ENCODE assay signal across 9 cellular contexts in the genomic region with DNA sequence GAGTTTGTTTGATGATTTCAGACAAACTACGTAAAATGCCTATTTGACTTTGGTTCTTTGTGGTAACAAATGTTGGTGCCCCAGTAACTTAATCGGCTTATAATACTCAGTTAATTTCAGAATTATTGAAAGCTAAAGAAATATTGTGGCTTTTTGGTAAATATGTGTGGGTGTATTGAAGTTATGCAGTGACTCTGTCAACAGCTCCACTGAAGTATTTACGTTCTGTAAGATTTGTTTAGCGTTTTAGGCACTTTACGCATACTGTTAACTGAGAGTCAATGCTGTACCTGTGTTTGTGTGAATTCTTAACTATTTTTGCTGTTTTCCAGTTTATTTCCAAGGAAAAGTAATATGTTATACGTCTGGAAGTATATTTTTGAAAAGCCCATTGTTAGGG. TPM values are rescaled to one million over a fixed set of nuclear protein-coding genes. Genes with fewer than 3 reads are reported as not detected.
A peak's percentile ranks its signal among the peaks of the same experiment; 100 is the strongest.
DNase-seq lines count a peak whose midpoint lies in the region; ATAC-seq and TF ChIP-seq lines count a peak whose summit lies in the region.
"Had no signal": no experiment of that assay in that cellular context is flagged by ENCODE, and none has a peak within 500 bp of the region (broad histone marks: within the 10 kb centered on the region; RNA-seq: fewer than 3 reads in every experiment).

No MANE protein-coding gene starts in this region.

- intact Hi-C loops in PC-9 (cut with micrococcal nuclease; ENCODE audit: unreplicated experiment) = loop anchor here (10.0 kb wide), 2 partner anchors 150 to 470 kb away; no protein-coding TSS in a partner anchor

- CTCF ChIA-PET in PC-9 (lab: Charles Lee) = no interaction called here

- peak overlapping the region; percentile 89 for H3K4me2 ChIP-seq in DOHH2 (ENCODE audit: low read length)
- H3K4me2 ChIP-seq in PC-9 = peak overlapping the region; percentile 89
- H3K4me2 ChIP-seq in parathyroid adenoma (ENCODE audit: low read length) = peak overlapping the region; percentile 70

- no peak for TF ChIP-seq CTCF in DOHH2 (IDR thresholded peaks at IDR 0.05; ENCODE audit: low read depth, low read length, poor library complexity, severe bottlenecking)
- TF ChIP-seq CTCF in PC-9 (conservative IDR thresholded peaks at IDR 0.05) = no peak
- TF ChIP-seq CTCF in epithelial cell of esophagus (IDR thresholded peaks at IDR 0.05; ENCODE audit: insufficient read depth, low read depth, low read length, missing control alignments) = no peak
- no peak for TF ChIP-seq CTCF in parathyroid adenoma (IDR thresholded peaks at IDR 0.05)

- H4K20me1 ChIP-seq in DOHH2 (ENCODE audit: control insufficient read depth, insufficient read depth, low read depth, low read length) (peaks cover 56% of the 10 kb centered on the region), PC-9 (ENCODE audit: insufficient read depth) (peaks cover 61% of the 10 kb centered on the region)

- H2AFZ ChIP-seq in PC-9 = no peak overlapping the region
- H2AFZ ChIP-seq in parathyroid adenoma = no peak overlapping the region

- H3K9me2 ChIP-seq in DOHH2 (replicated peaks; ENCODE audit: control insufficient read depth, low read length) (no peaks in the 10 kb centered on the region), PC-9 (ENCODE audit: insufficient read depth) (no peaks in the 10 kb centered on the region)

- BruUV-seq in PC-9 (replicated peaks; lab: Mats Ljungman, UMichigan) = no TSS peak

- no peak overlapping the region for H3K9ac ChIP-seq in parathyroid adenoma

- H3F3A ChIP-seq in DOHH2 (ENCODE audit: control insufficient read depth, insufficient read depth) = no peaks in the 10 kb centered on the region
- peaks cover 32% of the 10 kb centered on the region for H3F3A ChIP-seq in PC-9 (ENCODE audit: insufficient read depth, low read depth)

- peaks cover 45% of the 10 kb centered on the region for H3K36me3 ChIP-seq in DOHH2 (ENCODE audit: control insufficient read depth, low read length)
- H3K36me3 ChIP-seq in PC-9 (ENCODE audit: low read depth) = peaks cover 7% of the 10 kb centered on the region; the same call in 1 of the 2 replicates
- H3K36me3 ChIP-seq in parathyroid adenoma (ENCODE audit: control insufficient read depth, insufficient read depth, low read length) = no peaks in the 10 kb centered on the region

- H3K9me3 ChIP-seq in DOHH2 (ENCODE audit: control insufficient read depth, insufficient read depth, low read length) = no peaks in the 10 kb centered on the region
- H3K9me3 ChIP-seq in PC-9 (ENCODE audit: insufficient read depth, low read depth) = no peaks in the 10 kb centered on the region
- H3K9me3 ChIP-seq in parathyroid adenoma (ENCODE audit: control insufficient read depth, low read length) = no peaks in the 10 kb centered on the region

- ATAC-seq in GM19328 (IDR thresholded peaks at IDR 0.05; ENCODE audit: unreplicated experiment) (no peak), HG02588 (IDR thresholded peaks at IDR 0.05; ENCODE audit: unreplicated experiment) (no peak)

- H3K4me1 ChIP-seq in DOHH2 (ENCODE audit: control insufficient read depth, low read length) = peaks cover 67% of the 10 kb centered on the region
- peaks cover 74% of the 10 kb centered on the region for H3K4me1 ChIP-seq in PC-9 (replicated peaks; ENCODE audit: insufficient read depth)
- peaks cover 4% of the 10 kb centered on the region for H3K4me1 ChIP-seq in parathyroid adenoma

- POLR2A ChIA-PET in PC-9 (lab: Charles Lee; ENCODE audit: unreplicated experiment) = interaction anchor here (0.6 kb wide), 1 partner anchor 470 kb away, joined by 3 read pairs; no protein-coding TSS in a partner anchor

- peaks cover 76% of the 10 kb centered on the region for H3K79me2 ChIP-seq in DOHH2 (ENCODE audit: control insufficient read depth, low read length)
- H3K79me2 ChIP-seq in PC-9 (ENCODE audit: low read depth) = peaks cover 72% of the 10 kb centered on the region
- peaks cover 36% of the 10 kb centered on the region for H3K79me2 ChIP-seq in parathyroid adenoma

- H3K27me3 ChIP-seq in DOHH2 (ENCODE audit: control insufficient read depth, low read length) = no peaks in the 10 kb centered on the region
- no peaks in the 10 kb centered on the region for H3K27me3 ChIP-seq in PC-9 (ENCODE audit: insufficient read depth, low read depth)
- H3K27me3 ChIP-seq in parathyroid adenoma (ENCODE audit: control insufficient read depth, insufficient read depth, low read length) = no peaks in the 10 kb centered on the region

- no peak overlapping the region for H3K27ac ChIP-seq in DOHH2 (ENCODE audit: low read depth, low read length)
- peak overlapping the region; percentile 88 for H3K27ac ChIP-seq in PC-9
- no peak overlapping the region for H3K27ac ChIP-seq in parathyroid adenoma

- no peak for DNase-seq in PC-9
- DNase-seq in epithelial cell of esophagus (ENCODE audit: low read depth) = no peak
- no peak for DNase-seq in NCI-H774 (lab: John Stamatoyannopoulos, UW)
- no peak for DNase-seq in globus pallidus (ENCODE audit: low spot score)
- DNase-seq: NK-92 treated with Interleukin-12 subunit alpha and Interleukin-12 subunit beta, amount 100 ng/mL, for 24 hours had no signal

- H3K4me3 ChIP-seq in DOHH2 (ENCODE audit: low read length) (peak overlapping the region; percentile 86), PC-9 (peak overlapping the region; percentile 77), epithelial cell of esophagus (ENCODE audit: low read length) (peak overlapping the region; percentile 87), parathyroid adenoma (ENCODE audit: low read depth, low read length) (peak overlapping the region; percentile 62)

RNA-seq across cellular contexts. Expression of a gene that starts 2.2 kb away (rescaled TPM):
- total RNA-seq in PC-9 (2021) = 164 and 176 TPM in 2 replicates
